Comparison of ENCODE assay signal across 8 cellular contexts in genomic region chr12:50111693-50112455, GRCh38. TPM values are rescaled to one million over a fixed set of nuclear protein-coding genes. Genes with fewer than 3 reads are reported as not detected.
DNase-seq lines count a peak whose midpoint lies in the region; ATAC-seq and TF ChIP-seq lines count a peak whose summit lies in the region.

Gene COX14, plus strand, starts transcription at chr12:50112236. Its CDS starts 7,808 bp downstream, at chr12:50120044.

- intact Hi-C loops in CD14-positive monocyte (cut with micrococcal nuclease), result loop anchor here (2.0 to 5.0 kb wide), 2 partner anchors 55 to 63 kb away; partner anchors contain the start of gene CERS5 (in 1 of the 2)

- no peaks in the 10 kb centered on the region for H3K27me3 ChIP-seq in liver (ENCODE audit: control insufficient read depth in 4 of 4, insufficient read depth in 4 of 4, low read length in 3 of 4)

- H3K4me3 Mint-ChIP-seq in CD14-positive monocyte, result peak within 1 kb of the TSS; percentile 98 to 99

- H3K4me1 Mint-ChIP-seq in CD14-positive monocyte, result peaks cover 26% of the 10 kb centered on the region

- peaks cover 3 to 13% (median 7%) of the 10 kb centered on the region in 4 donors for H3K36me3 ChIP-seq in liver (ENCODE audit: control insufficient read depth in 4 of 4, insufficient read depth in 3 of 4, low read depth in 1 of 4, low read length in 3 of 4)

- peak within 1 kb of the TSS; percentile 77 to 98 (median 98) for H3K4me3 ChIP-seq in liver (ENCODE audit: low read depth in 1 of 3, low read length in 3 of 3)

- no peaks in the 10 kb centered on the region for H3K9me3 Mint-ChIP-seq in CD14-positive monocyte

- DNase-seq in CD14-positive monocyte (ENCODE audit: low spot score) (peak; percentile 99), NCI-H774 (lab: John Stamatoyannopoulos, UW) (peak; percentile 100), dermis microvascular lymphatic vessel endothelial cell (ENCODE audit: low read depth in 2 of 2) (peak; percentile 99 to 100)
- peak; percentile 99 for DNase-seq in activated CD4-positive, alpha-beta T cell treated with anti-CD3 and anti-CD28 coated beads, Interleukin-2, amount 50 U/mL, for 48 hours
- DNase-seq in stimulated activated CD4-positive, alpha-beta T cell treated with anti-CD3 and anti-CD28 coated beads, Interleukin-4, amount 100 ng/mL, for 4 hours, result peak; percentile 98 to 99

- peak within 1 kb of the TSS; percentile 95 to 97 for H3K27ac ChIP-seq in liver (ENCODE audit: low read depth in 1 of 2, low read length in 2 of 2)

- H3K36me3 Mint-ChIP-seq in CD14-positive monocyte, result peaks cover 18 to 26% of the 10 kb centered on the region in 2 donors

- H3K9me3 ChIP-seq in liver (ENCODE audit: control insufficient read depth in 4 of 4, low read length in 3 of 4), result no peaks in the 10 kb centered on the region

- peaks cover 22 to 53% (median 43%) of the 10 kb centered on the region in 4 donors for H3K4me1 ChIP-seq in liver (ENCODE audit: control insufficient read depth in 4 of 4, insufficient read depth in 4 of 4, low read length in 3 of 4)

- under 1% methylated on average over 59 of the region's 59 CpGs for WGBS in liver

- peak within 1 kb of the TSS; percentile 98 to 100 (median 99) for H3K27ac Mint-ChIP-seq in CD14-positive monocyte

- peak; percentile 79 for ATAC-seq in GM19372 (IDR thresholded peaks at IDR 0.05; ENCODE audit: low read depth, unreplicated experiment)
- ATAC-seq in HG03565 (IDR thresholded peaks at IDR 0.05; ENCODE audit: unreplicated experiment), result peak; percentile 78

- peak; percentile 39 to 49 for TF ChIP-seq RAD21 in liver (IDR thresholded peaks at IDR 0.05)

- peak; percentile 17 for TF ChIP-seq CTCF in CD14-positive monocyte (IDR thresholded peaks at IDR 0.05)
- peak; percentile 79 for TF ChIP-seq CTCF in liver (IDR thresholded peaks at IDR 0.05; ENCODE audit: low read depth, low read length, missing input control)

- H3K27me3 Mint-ChIP-seq in CD14-positive monocyte (ENCODE audit: low read depth in 3 of 3), result peaks cover 0 to 6% (median 2%) of the 10 kb centered on the region in 3 donors

- H3K9ac ChIP-seq in liver (ENCODE audit: low read depth in 1 of 2, low read length in 2 of 2), result peak within 1 kb of the TSS; percentile 69 to 91

TF ChIP-seq in liver, 16 proteins besides CTCF, POLR2A, EP300 and RAD21:
- TF ChIP-seq FOXA2 (IDR thresholded peaks at IDR 0.05) (no peak), GABPA (IDR thresholded peaks at IDR 0.05 in 1 of 2, conservative IDR thresholded peaks at IDR 0.05 in 1 of 2) (peak; percentile 85 to 96), EGR1 (IDR thresholded peaks at IDR 0.05; ENCODE audit: low read depth in 2 of 2) (peak in 1 of 2 donors; percentile 75), JUND (IDR thresholded peaks at IDR 0.05) (peak; percentile 43 to 80), RXRA (IDR thresholded peaks at IDR 0.05) (peak; percentile 85 to 94), REST (IDR thresholded peaks at IDR 0.05) (peak; percentile 74), SP1 (IDR thresholded peaks at IDR 0.05) (peak; percentile 94), HNF4A (conservative IDR thresholded peaks at IDR 0.05) (peak; percentile 35 to 39), YY1 (IDR thresholded peaks at IDR 0.05) (peak; percentile 85), FOXA1 (IDR thresholded peaks at IDR 0.05) (no peak), ZBTB33 (IDR thresholded peaks at IDR 0.05) (peak; percentile 86), HNF4G (IDR thresholded peaks at IDR 0.05) (no peak), TAF1 (conservative IDR thresholded peaks at IDR 0.05) (peak; percentile 83), NR2F2 (IDR thresholded peaks at IDR 0.05) (peak; percentile 56)
- TF ChIP-seq, protein P1, sequence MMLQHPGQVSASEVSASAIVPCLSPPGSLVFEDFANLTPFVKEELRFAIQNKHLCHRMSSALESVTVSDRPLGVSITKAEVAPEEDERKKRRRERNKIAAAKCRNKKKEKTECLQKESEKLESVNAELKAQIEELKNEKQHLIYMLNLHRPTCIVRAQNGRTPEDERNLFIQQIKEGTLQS (IDR thresholded peaks at IDR 0.05), result peak; percentile 77
- TF ChIP-seq, protein P2, sequence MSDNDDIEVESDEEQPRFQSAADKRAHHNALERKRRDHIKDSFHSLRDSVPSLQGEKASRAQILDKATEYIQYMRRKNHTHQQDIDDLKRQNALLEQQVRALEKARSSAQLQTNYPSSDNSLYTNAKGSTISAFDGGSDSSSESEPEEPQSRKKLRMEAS (IDR thresholded peaks at IDR 0.05), result peak; percentile 74

RNA-seq across cellular contexts. Expression of gene COX14, which starts in this region (rescaled TPM):
- 100 to 1,000 TPM; 231 to 257 TPM for polyA plus RNA-seq in CD14-positive monocyte
- total RNA-seq in dermis microvascular lymphatic vessel endothelial cell, result 39.1 and 54.7 TPM in 2 replicates
- 10 to 100 TPM; 26.7 to 29.6 TPM for total RNA-seq in liver
- polyA plus RNA-seq in liver, result 100 to 1,000 TPM in 1 of 2 donors, 10 to 100 TPM in 1; 77.4 to 172 TPM

Comparison
In these comparisons a context has a peak if more than half of its experiments do, and no peak if none do; other contexts are left out.
1. Peak in every context shown above with its lines: DNase-seq, ATAC-seq, H3K4me3 ChIP-seq and H3K27ac ChIP-seq.